35 cellular contexts compared by ENCODE assay signal in genomic region chr3:190849607-190850006, GRCh38. TPM values are rescaled to one million over a fixed set of nuclear protein-coding genes. Genes with fewer than 3 reads are reported as not detected.
"Had no signal": no experiment of that assay in that cellular context is flagged by ENCODE, and none has a peak within 500 bp of the region (broad histone marks: within the 10 kb centered on the region; RNA-seq: fewer than 3 reads in every experiment).

No MANE protein-coding gene starts in this region.

- H3K36me3 Mint-ChIP-seq: mesothelial cell of epicardium; naive B cell; natural killer cell treated with Interleukin-12 subunit alpha and Interleukin-12 subunit beta and Interleukin-15 and Interleukin-18, amount 100 ng/mL, for 72 hours; stimulated activated effector memory CD8-positive, alpha-beta T cell treated with anti-CD3 and anti-CD28 coated beads, Interleukin-12 subunit alpha, Interleukin-12 subunit beta, amount 100 ng/mL, for 72 hours had no signal

- H3K9me3 Mint-ChIP-seq: mesothelial cell of epicardium; neural crest cell; stimulated activated effector memory CD8-positive, alpha-beta T cell treated with anti-CD3 and anti-CD28 coated beads, Interleukin-12 subunit alpha, Interleukin-12 subunit beta, amount 100 ng/mL, for 72 hours had no signal

- H3K4me1 Mint-ChIP-seq: mesothelial cell of epicardium; naive B cell; neural crest cell; stimulated activated effector memory CD8-positive, alpha-beta T cell treated with anti-CD3 and anti-CD28 coated beads, Interleukin-12 subunit alpha, Interleukin-12 subunit beta, amount 100 ng/mL, for 72 hours had no signal

- H3K27me3 ChIP-seq: dorsolateral prefrontal cortex, gastroesophageal sphincter, heart left ventricle, hepatocyte, left lung, neutrophil, right atrium auricular region, stomach, thyroid gland, upper lobe of left lung had no signal

- H3K4me3 Mint-ChIP-seq: mesothelial cell of epicardium; naive B cell; natural killer cell treated with Interleukin-12 subunit alpha and Interleukin-12 subunit beta and Interleukin-15 and Interleukin-18, amount 100 ng/mL, for 72 hours; neural crest cell; stimulated activated effector memory CD8-positive, alpha-beta T cell treated with anti-CD3 and anti-CD28 coated beads, Interleukin-12 subunit alpha, Interleukin-12 subunit beta, amount 100 ng/mL, for 72 hours had no signal

- H3K27me3 Mint-ChIP-seq: natural killer cell treated with Interleukin-12 subunit alpha and Interleukin-12 subunit beta and Interleukin-15 and Interleukin-18, amount 100 ng/mL, for 72 hours had no signal

- DNase-seq: dorsolateral prefrontal cortex; effector CD4-positive, alpha-beta T cell; foreskin fibroblast; heart left ventricle; kidney; left cardiac atrium; left lung; mesenchymal stem cell; mucosa of descending colon; naive B cell; pancreas; stimulated activated CD4-positive, alpha-beta T cell treated with anti-CD3 and anti-CD28 coated beads, Interleukin-12 subunit alpha, Interleukin-12 subunit beta, amount 100 ng/mL, for 4 hours; stimulated activated CD4-positive, alpha-beta T cell treated with anti-CD3 and anti-CD28 coated beads, Interleukin-2, amount 100 ng/mL, for 24 hours; stimulated activated CD4-positive, alpha-beta T cell treated with anti-CD3 and anti-CD28 coated beads, Interleukin-4, amount 100 ng/mL, for 24 hours; stimulated activated naive CD4-positive, alpha-beta T cell treated with Interleukin-2 at 50 U/mL for 16 hours; stomach; thyroid gland; upper lobe of left lung had no signal

- ATAC-seq: esophagus mucosa; gastroesophageal sphincter; heart left ventricle; left cardiac atrium; left lung; mucosa of descending colon; natural killer cell treated with Interleukin-12 subunit alpha and Interleukin-12 subunit beta and Interleukin-15 and Interleukin-18, amount 100 ng/mL, for 72 hours; pancreas; sciatic nerve; stimulated activated effector memory CD8-positive, alpha-beta T cell treated with anti-CD3 and anti-CD28 coated beads, Interleukin-12 subunit alpha, Interleukin-12 subunit beta, amount 100 ng/mL, for 72 hours had no signal

- H3K4me1 ChIP-seq: gastroesophageal sphincter, heart left ventricle, left lung, pancreas, right atrium auricular region, stomach, thyroid gland, upper lobe of left lung had no signal

- H3K27ac ChIP-seq: dorsolateral prefrontal cortex, epithelial cell of prostate, gastroesophageal sphincter, heart left ventricle, hepatocyte, left lung, neutrophil, pancreas, right atrium auricular region, stomach, thyroid gland, upper lobe of left lung had no signal

- H3K27ac Mint-ChIP-seq: mesothelial cell of epicardium; naive B cell; natural killer cell treated with Interleukin-12 subunit alpha and Interleukin-12 subunit beta and Interleukin-15 and Interleukin-18, amount 100 ng/mL, for 72 hours; stimulated activated effector memory CD8-positive, alpha-beta T cell treated with anti-CD3 and anti-CD28 coated beads, Interleukin-12 subunit alpha, Interleukin-12 subunit beta, amount 100 ng/mL, for 72 hours had no signal

RNA-seq across cellular contexts. Expression of gene GMNC, which starts 12.9 kb away (rescaled TPM):
- total RNA-seq: esophagus mucosa; gastroesophageal sphincter; left lung; lower leg skin; lung microvascular endothelial cell; mucosa of descending colon; natural killer cell treated with Interleukin-12 subunit alpha and Interleukin-12 subunit beta and Interleukin-15 and Interleukin-18, amount 100 ng/mL, for 72 hours; neural crest cell; omental fat pad; posterior vena cava; sciatic nerve; smooth muscle cell; subcutaneous adipose tissue; thyroid gland had no signal
- polyA plus RNA-seq: smooth muscle cell, stomach had no signal
